ENCODE assay signal across 33 cellular contexts in the genomic region with DNA sequence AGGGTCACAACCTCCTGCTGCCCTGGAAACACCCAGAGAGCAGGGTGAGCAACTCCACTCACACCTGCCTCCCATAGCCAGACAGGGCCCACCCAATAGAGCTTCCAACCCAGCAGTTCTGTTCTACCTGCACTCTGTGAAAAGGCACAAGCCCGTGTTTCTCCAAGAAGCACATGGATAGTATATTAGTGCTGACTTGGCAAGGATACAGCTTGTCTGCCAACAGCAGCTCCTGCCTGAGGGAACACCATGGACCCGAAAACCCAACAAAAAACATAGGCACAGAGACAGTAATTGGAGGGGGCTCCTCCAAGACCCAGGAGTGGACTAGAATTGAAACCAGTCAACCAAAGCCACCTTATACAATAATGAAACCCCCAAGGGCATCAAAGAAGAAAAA. TPM values are rescaled to one million over a fixed set of nuclear protein-coding genes. Genes with fewer than 3 reads are reported as not detected.
"Had no signal": no experiment of that assay in that cellular context is flagged by ENCODE, and none has a peak within 500 bp of the region (broad histone marks: within the 10 kb centered on the region; RNA-seq: fewer than 3 reads in every experiment).

No MANE protein-coding gene starts in this region.

- DNase-seq: activated B cell treated with CpG ODN at 0.5 μM for 24 hours; activated CD4-positive, alpha-beta memory T cell treated with anti-CD3 and anti-CD28 coated beads for 36 hours; activated CD4-positive, alpha-beta T cell treated with anti-CD3 and anti-CD28 coated beads for 4 hours; activated CD4-positive, alpha-beta T cell treated with anti-CD3 and anti-CD28 coated beads, Interleukin-2, amount 10 ng/mL, durations not matched to agents 24 days and 14 days; activated CD4-positive, alpha-beta T cell treated with anti-CD3 and anti-CD28 coated beads, Interleukin-2, amount 50 U/mL, for 1 hour; activated CD4-positive, alpha-beta T cell treated with anti-CD3 and anti-CD28 coated beads, Interleukin-2, amount 50 U/mL, for 4 hours; activated CD4-positive, CD25-positive, alpha-beta regulatory T cell treated with anti-CD3 and anti-CD28 coated beads, Interleukin-2, amount 50 U/mL, for 72 hours; activated CD8-positive, alpha-beta memory T cell treated with anti-CD3 and anti-CD28 coated beads, Interleukin-2, amount 50 U/mL, for 4 hours; activated CD8-positive, alpha-beta T cell treated with anti-CD3 and anti-CD28 coated beads for 36 hours; activated effector memory CD4-positive, alpha-beta T cell treated with anti-CD3 and anti-CD28 coated beads, Interleukin-2, amount 50 U/mL, for 16 hours; activated gamma-delta T cell treated with Interleukin-2 at 50 U/mL for 16 hours; activated naive CD4-positive, alpha-beta T cell; activated naive CD4-positive, alpha-beta T cell treated with anti-CD3 and anti-CD28 coated beads for 36 hours; activated naive CD4-positive, alpha-beta T cell treated with anti-CD3 and anti-CD28 coated beads, Interleukin-2, amount 50 U/mL, for 16 hours; activated naive CD8-positive, alpha-beta T cell treated with anti-CD3 and anti-CD28 coated beads for 36 hours; activated T-cell treated with anti-CD3 and anti-CD28 coated beads for 4 hours; activated T-cell treated with anti-CD3 and anti-CD28 coated beads, Interleukin-2, amount 50 U/mL, for 1 hour; activated T-cell treated with anti-CD3 and anti-CD28 coated beads, Interleukin-2, amount 50 U/mL, for 4 hours; activated T-cell treated with anti-CD3 and anti-CD28 coated beads, Interleukin-2, amount 50 U/mL, for 72 hours; adrenal gland; amniotic stem cell; aorta; body of pancreas; brain microvascular endothelial cell; central memory CD4-positive, alpha-beta T cell; T-helper 2 cell; T-helper 9 cell had no signal

- H3K9me3 ChIP-seq: adrenal gland, body of pancreas, breast epithelium had no signal

- H3K27ac ChIP-seq: adrenal gland, body of pancreas, brain microvascular endothelial cell, breast epithelium, VCaP had no signal

- H3K4me1 ChIP-seq: adrenal gland, body of pancreas, breast epithelium had no signal

- H3K4me3 ChIP-seq: adrenal gland, body of pancreas, breast epithelium had no signal

- H3K27me3 ChIP-seq: adrenal gland, body of pancreas, brain microvascular endothelial cell, breast epithelium had no signal

- H3K36me3 ChIP-seq: adrenal gland, brain microvascular endothelial cell, breast epithelium had no signal

- ATAC-seq: activated CD8-positive, alpha-beta T cell treated with anti-CD3 and anti-CD28 coated beads for 36 hours; activated naive CD4-positive, alpha-beta T cell treated with anti-CD3 and anti-CD28 coated beads, Interleukin-2, amount 50 U/mL, for 72 hours; activated T-cell treated with anti-CD3 and anti-CD28 coated beads, Interleukin-2, amount 50 U/mL, for 4 hours; activated T-cell treated with anti-CD3 and anti-CD28 coated beads, Interleukin-2, amount 50 U/mL, for 72 hours; activated T-helper 17 cell treated with anti-CD3 and anti-CD28 coated beads, Interleukin-2, amount 50 U/mL, for 72 hours; body of pancreas had no signal

RNA-seq across cellular contexts. Expression of gene CDKN2A, which starts 48.6 kb away (rescaled TPM):
- total RNA-seq: cerebellum had no signal

RNA-seq across cellular contexts. Expression of gene CDKN2B-AS1, which starts 49.0 kb away (rescaled TPM):
- total RNA-seq: cardiac septum, cerebellum had no signal
